Comparison of ENCODE assay signal across 8 cellular contexts in the genomic region with DNA sequence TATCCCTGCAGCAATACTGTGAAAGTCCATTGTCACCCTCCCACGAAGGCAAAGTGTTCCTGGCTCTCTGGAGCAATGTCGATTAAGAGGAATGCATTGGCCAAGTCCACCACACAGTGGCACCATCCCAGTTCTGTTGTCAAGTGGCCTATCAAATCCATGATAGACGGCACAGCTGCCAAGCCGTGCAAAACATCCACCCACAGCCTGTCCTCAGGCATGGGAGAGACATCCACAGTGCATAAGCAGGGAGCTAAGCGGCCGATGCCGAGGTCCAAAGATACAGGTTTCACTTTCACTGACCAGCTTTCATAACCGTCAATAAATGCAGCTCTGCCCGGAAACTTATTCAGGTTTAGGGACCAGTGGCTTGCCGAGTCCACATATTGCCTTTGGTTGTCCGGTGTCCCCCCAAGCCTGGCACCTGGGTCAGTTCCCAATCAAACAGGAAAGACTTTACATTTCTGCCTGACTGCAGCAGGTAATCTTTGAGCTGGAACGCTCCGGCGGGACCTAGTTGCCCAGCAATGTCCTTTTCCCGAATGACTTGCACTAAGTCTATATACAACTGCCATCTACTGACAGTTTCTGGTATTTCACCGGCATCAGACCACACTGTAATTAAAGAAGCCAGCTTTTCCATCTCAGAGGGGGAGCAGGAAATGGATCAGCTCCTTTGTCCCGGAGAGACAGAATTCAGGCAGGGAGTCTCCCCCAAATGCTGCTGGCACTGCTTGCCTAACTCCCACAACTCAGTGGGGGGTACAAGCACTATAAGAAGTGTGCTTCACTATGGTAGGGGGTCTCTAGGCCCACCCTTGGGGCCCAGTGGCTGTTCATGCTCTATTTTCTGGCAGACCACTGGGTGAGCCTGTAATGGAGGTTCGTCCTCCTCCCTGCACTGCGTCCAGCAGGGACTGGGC. TPM values are rescaled to one million over a fixed set of nuclear protein-coding genes. Genes with fewer than 3 reads are reported as not detected.
DNase-seq lines count a peak whose midpoint lies in the region; ATAC-seq, FAIRE-seq and TF ChIP-seq lines count a peak whose summit lies in the region.

No MANE protein-coding gene starts in this region.

- H3K27ac ChIP-seq in dorsolateral prefrontal cortex = peak overlapping the region in 58 of 59 donors; percentile 27 to 96 (median 87)

- intact Hi-C loops in dorsolateral prefrontal cortex (cut with DNase I) = loop anchor here (2.0 to 10.0 kb wide), 8 partner anchors 89 to 1191 kb away; partner anchors contain the start of genes ZKSCAN4 (in 2 of the 2), ZNF165 (in 2 of the 2), NKAPL (in 1 of the 2) and ZKSCAN8 (in 1 of the 2)

- ATAC-seq in GM18508 (IDR thresholded peaks at IDR 0.05; ENCODE audit: insufficient read depth, unreplicated experiment) (peak; percentile 67), HG03460 (IDR thresholded peaks at IDR 0.05; ENCODE audit: unreplicated experiment) (peak; percentile 57), left lobe of liver (peak; percentile 95)

- DNase-seq in NCI-H526 (lab: John Stamatoyannopoulos, UW) (peak; percentile 85 to 92), dorsolateral prefrontal cortex (peak; percentile 44 to 88 (median 77)), left lobe of liver (ENCODE audit: low spot score) (peak; percentile 81)
- peak; percentile 16 to 65 for DNase-seq in activated CD4-positive, alpha-beta T cell treated with anti-CD3 and anti-CD28 coated beads, Interleukin-2, amount 50 U/mL, for 24 hours (ENCODE audit: low read depth in 1 of 2, low spot score in 1 of 2)
- DNase-seq in stimulated activated CD4-positive, alpha-beta T cell treated with anti-CD3 and anti-CD28 coated beads, Interleukin-1b, Interleukin-23, amount 100 ng/mL, for 48 hours = peak; percentile 49

- TF ChIP-seq CTCF in dorsolateral prefrontal cortex (IDR thresholded peaks at IDR 0.05 in 54 of 56, conservative IDR thresholded peaks at IDR 0.05 in 2 of 56; ENCODE audit: low read depth in 1 of 56, partially characterized antibody in 56 of 56) = peak; percentile 62 to 93 (median 82)

- no peaks in the 10 kb centered on the region for H3K27me3 ChIP-seq in dorsolateral prefrontal cortex

- FAIRE-seq in A204.1 (lab: Jason Lieb, UNC) = peak; percentile 73

- peak overlapping the region; percentile 41 to 89 (median 70) for H3K4me3 ChIP-seq in dorsolateral prefrontal cortex

RNA-seq across cellular contexts. Expression of gene ZKSCAN3, which starts 6.3 kb away (rescaled TPM):
- 10 to 100 TPM in 5 of 120 experiments, 1 to 10 TPM in 115; 3.0 to 12.6 (median 6.7) TPM for total RNA-seq in dorsolateral prefrontal cortex
- total RNA-seq in left lobe of liver = 2.4 TPM

RNA-seq across cellular contexts. Expression of gene ZSCAN31, which starts 20.1 kb away (rescaled TPM):
- total RNA-seq in dorsolateral prefrontal cortex (10 to 100 TPM; 15.3 to 71.5 (median 32.3) TPM), left lobe of liver (2.4 TPM)

RNA-seq across cellular contexts. Expression of gene ZSCAN12, which starts 43.5 kb away (rescaled TPM):
- total RNA-seq in dorsolateral prefrontal cortex (10 to 100 TPM in 5 of 120 experiments, 1 to 10 TPM in 115; 5.0 to 10.7 (median 8.0) TPM), left lobe of liver (1.2 TPM)

Comparison
In these comparisons a context has a peak if more than half of its experiments do, and no peak if none do; other contexts are left out.
1. Peak in every context shown above with its lines: DNase-seq, ATAC-seq, H3K4me3 ChIP-seq and H3K27ac ChIP-seq.